In genomic region chr5:141533897-141534296, GRCh38 we compare ENCODE assay signal across 1 cellular context.
TF ChIP-seq lines count a peak whose summit lies in the region.

No MANE protein-coding gene starts in this region.

TF ChIP-seq in SK-N-SH treated with all-trans-retinoic acid at 6 μM for 48 hours, 23 proteins besides CTCF, POLR2A, EP300 and RAD21 (continued from another document):
- TF ChIP-seq PATZ1 (CRISPR knock-in tag; IDR thresholded peaks at IDR 0.05; ENCODE audit: borderline replicate concordance) (no peak), SNAI2 (CRISPR knock-in tag; IDR thresholded peaks at IDR 0.05) (no peak), GLIS3 (CRISPR knock-in tag; IDR thresholded peaks at IDR 0.05) (no peak), ZNF565 (CRISPR knock-in tag; conservative IDR thresholded peaks at IDR 0.05; ENCODE audit: low read depth) (no peak), RARB (CRISPR knock-in tag; IDR thresholded peaks at IDR 0.05) (no peak), ZNF8 (CRISPR knock-in tag; IDR thresholded peaks at IDR 0.05) (no peak), TSHZ2 (CRISPR knock-in tag; IDR thresholded peaks at IDR 0.05) (no peak)
TF ChIP-seq in SK-N-SH treated with all-trans-retinoic acid at 6 μM for 48 hours: peak in this region for 0.
